In the genomic region with DNA sequence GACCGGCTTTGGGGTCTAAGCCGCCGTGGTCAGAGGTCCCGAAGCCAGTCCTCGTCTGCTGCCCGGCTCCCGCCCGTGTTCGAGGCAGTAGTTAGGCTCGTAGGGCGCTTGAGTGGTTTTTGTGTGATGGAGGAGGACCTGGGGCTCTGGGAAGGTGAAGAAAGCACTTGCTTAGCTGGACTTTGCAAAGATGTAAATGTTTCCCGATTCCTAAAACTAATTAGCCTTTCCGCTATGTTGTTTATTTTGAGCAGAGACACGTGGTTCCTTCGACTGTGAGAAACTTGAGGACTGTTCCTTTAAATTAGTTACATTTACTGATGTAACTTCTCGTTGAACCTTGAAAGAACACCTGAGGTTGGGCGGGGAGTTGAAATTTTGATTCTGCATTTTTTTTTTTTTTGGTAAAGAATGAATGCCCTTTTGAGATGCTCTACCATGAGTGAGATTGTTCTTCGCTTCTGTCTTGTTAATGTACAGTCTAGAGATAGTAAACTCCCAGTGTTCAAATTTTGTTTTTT, we compare ENCODE assay signal across 1 cellular context.
A peak's percentile ranks its signal among the peaks of the same experiment; 100 is the strongest.
TF ChIP-seq lines count a peak whose summit lies in the region.

No MANE protein-coding gene starts in this region.

TF ChIP-seq in SK-N-SH, 30 proteins besides CTCF, POLR2A, EP300 and RAD21 (continued from another document):
- TF ChIP-seq, protein P1, sequence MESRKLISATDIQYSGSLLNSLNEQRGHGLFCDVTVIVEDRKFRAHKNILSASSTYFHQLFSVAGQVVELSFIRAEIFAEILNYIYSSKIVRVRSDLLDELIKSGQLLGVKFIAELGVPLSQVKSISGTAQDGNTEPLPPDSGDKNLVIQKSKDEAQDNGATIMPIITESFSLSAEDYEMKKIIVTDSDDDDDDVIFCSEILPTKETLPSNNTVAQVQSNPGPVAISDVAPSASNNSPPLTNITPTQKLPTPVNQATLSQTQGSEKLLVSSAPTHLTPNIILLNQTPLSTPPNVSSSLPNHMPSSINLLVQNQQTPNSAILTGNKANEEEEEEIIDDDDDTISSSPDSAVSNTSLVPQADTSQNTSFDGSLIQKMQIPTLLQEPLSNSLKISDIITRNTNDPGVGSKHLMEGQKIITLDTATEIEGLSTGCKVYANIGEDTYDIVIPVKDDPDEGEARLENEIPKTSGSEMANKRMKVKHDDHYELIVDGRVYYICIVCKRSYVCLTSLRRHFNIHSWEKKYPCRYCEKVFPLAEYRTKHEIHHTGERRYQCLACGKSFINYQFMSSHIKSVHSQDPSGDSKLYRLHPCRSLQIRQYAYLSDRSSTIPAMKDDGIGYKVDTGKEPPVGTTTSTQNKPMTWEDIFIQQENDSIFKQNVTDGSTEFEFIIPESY (IDR thresholded peaks at IDR 0.05; ENCODE audit: borderline replicate concordance, low read depth): no peak
- TF ChIP-seq RCOR1 (IDR thresholded peaks at IDR 0.05; ENCODE audit: low read length) (no peak), SMC3 (IDR thresholded peaks at IDR 0.05; ENCODE audit: low read depth, low read length) (no peak), POLR2AphosphoS5 (IDR thresholded peaks at IDR 0.05; ENCODE audit: low read depth, low read length) (no peak), TCF12 (IDR thresholded peaks at IDR 0.05) (no peak), NFIC (IDR thresholded peaks at IDR 0.05; ENCODE audit: borderline replicate concordance) (no peak), GATA2 (CRISPR knock-in tag; IDR thresholded peaks at IDR 0.05) (no peak), TAF1 (IDR thresholded peaks at IDR 0.05; ENCODE audit: borderline replicate concordance, low read depth, low read length) (no peak), MXI1 (IDR thresholded peaks at IDR 0.05; ENCODE audit: low read depth, low read length) (peak; percentile 49; the same call in 1 of the 2 replicates), FOXJ3 (CRISPR knock-in tag; IDR thresholded peaks at IDR 0.05) (no peak), TEAD4 (IDR thresholded peaks at IDR 0.05; ENCODE audit: borderline replicate concordance, insufficient read depth) (no peak), MEF2A (IDR thresholded peaks at IDR 0.05; ENCODE audit: borderline replicate concordance, low read depth) (no peak), PBX3 (IDR thresholded peaks at IDR 0.05) (no peak), MAX (IDR thresholded peaks at IDR 0.05; ENCODE audit: low read depth) (0 out of 2 replicates have a peak, but pooled peaks have one; percentile 56)
- TF ChIP-seq, protein P2, sequence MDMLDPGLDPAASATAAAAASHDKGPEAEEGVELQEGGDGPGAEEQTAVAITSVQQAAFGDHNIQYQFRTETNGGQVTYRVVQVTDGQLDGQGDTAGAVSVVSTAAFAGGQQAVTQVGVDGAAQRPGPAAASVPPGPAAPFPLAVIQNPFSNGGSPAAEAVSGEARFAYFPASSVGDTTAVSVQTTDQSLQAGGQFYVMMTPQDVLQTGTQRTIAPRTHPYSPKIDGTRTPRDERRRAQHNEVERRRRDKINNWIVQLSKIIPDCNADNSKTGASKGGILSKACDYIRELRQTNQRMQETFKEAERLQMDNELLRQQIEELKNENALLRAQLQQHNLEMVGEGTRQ (IDR thresholded peaks at IDR 0.05; ENCODE audit: borderline replicate concordance, low read depth, low read length): no peak
